Comparison of ENCODE assay signal across 10 cellular contexts in the genomic region with DNA sequence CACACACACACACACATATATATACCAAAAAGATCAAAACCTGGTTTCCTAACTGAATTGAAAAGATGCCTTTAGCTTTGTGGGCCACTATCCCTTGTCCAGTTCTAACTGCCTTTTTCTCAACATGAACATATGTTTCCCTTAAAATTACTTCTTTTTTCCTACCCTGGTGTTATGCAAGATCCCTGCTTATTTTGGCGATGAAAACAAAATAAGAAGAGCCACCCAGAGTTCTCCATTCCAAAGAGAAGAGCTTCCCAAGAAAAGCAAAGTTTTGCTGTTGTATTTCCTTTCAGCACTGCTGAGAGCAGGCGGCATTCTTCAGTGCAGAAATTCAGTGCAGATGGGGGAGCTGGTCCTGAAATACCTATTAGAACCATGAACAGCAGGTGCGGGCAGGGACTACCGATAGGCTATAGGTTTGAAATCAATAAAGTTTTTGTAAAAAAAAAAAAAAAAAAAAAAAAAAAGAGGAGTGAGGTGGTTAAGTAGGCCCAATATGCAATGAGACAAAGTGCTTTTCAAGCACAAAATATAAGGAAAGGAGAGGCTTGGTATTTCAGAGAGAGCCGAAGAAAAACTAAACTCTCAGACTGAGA.
DNase-seq lines count a peak whose midpoint lies in the region; ATAC-seq and TF ChIP-seq lines count a peak whose summit lies in the region.
"Had no signal": no experiment of that assay in that cellular context is flagged by ENCODE, and none has a peak within 500 bp of the region (broad histone marks: within the 10 kb centered on the region; RNA-seq: fewer than 3 reads in every experiment).

No MANE protein-coding gene starts in this region.

- peak overlapping the region; percentile 18 for H3K27ac Mint-ChIP-seq in activated CD8-positive, alpha-beta T cell treated with anti-CD3 and anti-CD28 coated beads, Interleukin-2, amount 10 ng/mL, durations not matched to agents 7 days and 5 days
- H3K27ac Mint-ChIP-seq in activated CD8-positive, alpha-beta T cell treated with anti-CD3 and anti-CD28 coated beads for 36 hours: no peak overlapping the region

- no peaks in the 10 kb centered on the region for H3K9me3 ChIP-seq in thoracic aorta

- H3K4me3 Mint-ChIP-seq in activated CD8-positive, alpha-beta T cell treated with anti-CD3 and anti-CD28 coated beads, Interleukin-2, amount 10 ng/mL, durations not matched to agents 7 days and 5 days: no peak overlapping the region
- no peak overlapping the region for H3K4me3 Mint-ChIP-seq in activated CD8-positive, alpha-beta T cell treated with anti-CD3 and anti-CD28 coated beads for 36 hours

- H3K36me3 Mint-ChIP-seq in activated CD8-positive, alpha-beta T cell treated with anti-CD3 and anti-CD28 coated beads, Interleukin-2, amount 10 ng/mL, durations not matched to agents 7 days and 5 days (ENCODE audit: low read depth): peaks cover 19% of the 10 kb centered on the region
- H3K36me3 Mint-ChIP-seq in activated CD8-positive, alpha-beta T cell treated with anti-CD3 and anti-CD28 coated beads for 36 hours (ENCODE audit: low read depth): peaks cover 30% of the 10 kb centered on the region

- peaks cover 7% of the 10 kb centered on the region for H3K9me3 Mint-ChIP-seq in activated CD8-positive, alpha-beta T cell treated with anti-CD3 and anti-CD28 coated beads, Interleukin-2, amount 10 ng/mL, durations not matched to agents 7 days and 5 days (ENCODE audit: insufficient read depth)
- peaks cover 11% of the 10 kb centered on the region for H3K9me3 Mint-ChIP-seq in activated CD8-positive, alpha-beta T cell treated with anti-CD3 and anti-CD28 coated beads for 36 hours

- H3K36me3 ChIP-seq in thoracic aorta: no peaks in the 10 kb centered on the region
- H3K36me3 ChIP-seq: WERI-Rb-1 had no signal

- peaks cover 20% of the 10 kb centered on the region for H3K4me1 Mint-ChIP-seq in activated CD8-positive, alpha-beta T cell treated with anti-CD3 and anti-CD28 coated beads, Interleukin-2, amount 10 ng/mL, durations not matched to agents 7 days and 5 days (ENCODE audit: low read depth)
- H3K4me1 Mint-ChIP-seq in activated CD8-positive, alpha-beta T cell treated with anti-CD3 and anti-CD28 coated beads for 36 hours (ENCODE audit: low read depth): peaks cover 47% of the 10 kb centered on the region

- intact Hi-C loops in activated CD8-positive, alpha-beta T cell treated with anti-CD3 and anti-CD28 coated beads for 36 hours (cut with micrococcal nuclease): no loop called here
- intact Hi-C loops in left cardiac atrium (cut with DNase I): no loop called here

- CTCF ChIA-PET in activated CD8-positive, alpha-beta T cell treated with anti-CD3 and anti-CD28 coated beads, Interleukin-2, amount 10 ng/mL, durations not matched to agents 7 days and 5 days (lab: Charles Lee): no interaction called here
- CTCF ChIA-PET in activated CD8-positive, alpha-beta T cell treated with anti-CD3 and anti-CD28 coated beads for 36 hours (lab: Charles Lee): interaction anchor here (1.0 kb wide), 1 partner anchor 12 kb away, joined by 3 read pairs; no protein-coding TSS in a partner anchor

- in situ Hi-C loops in astrocyte of the spinal cord (cut with HindIII; ENCODE audit: low sequenced_read_pairs): no loop called here

- no peak for DNase-seq in activated CD8-positive, alpha-beta T cell treated with anti-CD3 and anti-CD28 coated beads, Interleukin-2, amount 10 ng/mL, durations not matched to agents 7 days and 5 days
- DNase-seq in activated CD8-positive, alpha-beta T cell treated with anti-CD3 and anti-CD28 coated beads for 36 hours: no peak
- peak; percentile 60 for DNase-seq in astrocyte of the spinal cord (ENCODE audit: low read depth, low spot score)
- DNase-seq in left cardiac atrium: peak; percentile 26
- DNase-seq in thoracic aorta (ENCODE audit: low spot score): no peak
- DNase-seq in stimulated activated CD4-positive, alpha-beta T cell treated with anti-CD3 and anti-CD28 coated beads, Interleukin-12 subunit alpha, Interleukin-12 subunit beta, amount 100 ng/mL, for 4 hours: no peak
- DNase-seq in NCI-H82 (lab: John Stamatoyannopoulos, UW): no peak
- DNase-seq: WERI-Rb-1 had no signal

- peaks cover 18 to 25% of the 10 kb centered on the region in 2 donors for H3K4me1 ChIP-seq in thoracic aorta (ENCODE audit: control insufficient read depth in 1 of 2, low read depth in 2 of 2)

- POLR2A ChIA-PET in activated CD8-positive, alpha-beta T cell treated with anti-CD3 and anti-CD28 coated beads, Interleukin-2, amount 10 ng/mL, durations not matched to agents 7 days and 5 days (lab: Charles Lee): no interaction called here
- POLR2A ChIA-PET in activated CD8-positive, alpha-beta T cell treated with anti-CD3 and anti-CD28 coated beads for 36 hours (lab: Charles Lee): interaction anchor here (0.6 to 1.2 kb wide), 6 partner anchors 9 to 339 kb away, joined by 3 to 4 read pairs (median 3); no protein-coding TSS in a partner anchor

- no peak for TF ChIP-seq CTCF in activated CD8-positive, alpha-beta T cell treated with anti-CD3 and anti-CD28 coated beads for 36 hours (IDR thresholded peaks at IDR 0.05)
- no peak for TF ChIP-seq CTCF in astrocyte of the spinal cord (IDR thresholded peaks at IDR 0.05; ENCODE audit: low read depth, low read length)
- no peak for TF ChIP-seq CTCF in thoracic aorta (IDR thresholded peaks at IDR 0.05)

- H3K4me3 ChIP-seq in astrocyte of the spinal cord (ENCODE audit: low read depth, low read length) (no peak overlapping the region), thoracic aorta (no peak overlapping the region)
- H3K4me3 ChIP-seq: SK-N-MC had no signal

- peak overlapping the region in 1 of 2 donors; percentile 66 for H3K27ac ChIP-seq in thoracic aorta
- H3K27ac ChIP-seq: SK-N-MC, WERI-Rb-1 had no signal

- no peaks in the 10 kb centered on the region for H3K27me3 Mint-ChIP-seq in activated CD8-positive, alpha-beta T cell treated with anti-CD3 and anti-CD28 coated beads, Interleukin-2, amount 10 ng/mL, durations not matched to agents 7 days and 5 days (ENCODE audit: low read depth)
- no peaks in the 10 kb centered on the region for H3K27me3 Mint-ChIP-seq in activated CD8-positive, alpha-beta T cell treated with anti-CD3 and anti-CD28 coated beads for 36 hours

- ATAC-seq in activated CD8-positive, alpha-beta T cell treated with anti-CD3 and anti-CD28 coated beads, Interleukin-2, amount 10 ng/mL, durations not matched to agents 7 days and 5 days: no peak
- ATAC-seq in activated CD8-positive, alpha-beta T cell treated with anti-CD3 and anti-CD28 coated beads for 36 hours: no peak
- ATAC-seq in left cardiac atrium (peak; percentile 57 to 83), thoracic aorta (ENCODE audit: insufficient number of reproducible peaks, low FRiP score, low read depth) (peak; percentile 64), HG02981 (IDR thresholded peaks at IDR 0.05; ENCODE audit: unreplicated experiment) (no peak)

- H3K27me3 ChIP-seq in thoracic aorta (replicated peaks; ENCODE audit: insufficient read depth): no peaks in the 10 kb centered on the region

Comparison
In these comparisons a context has a peak if more than half of its experiments do, and no peak if none do; other contexts are left out.
1. ATAC-seq: peak in left cardiac atrium (2 of 2) and thoracic aorta (single experiment); none in activated CD8-positive, alpha-beta T cell treated with anti-CD3 and anti-CD28 coated beads, Interleukin-2, amount 10 ng/mL, durations not matched to agents 7 days and 5 days (single experiment), activated CD8-positive, alpha-beta T cell treated with anti-CD3 and anti-CD28 coated beads for 36 hours (single experiment) and HG02981 (single experiment).
2. DNase-seq: peak in astrocyte of the spinal cord (single experiment) and left cardiac atrium (single experiment); none in activated CD8-positive, alpha-beta T cell treated with anti-CD3 and anti-CD28 coated beads, Interleukin-2, amount 10 ng/mL, durations not matched to agents 7 days and 5 days (single experiment), activated CD8-positive, alpha-beta T cell treated with anti-CD3 and anti-CD28 coated beads for 36 hours (single experiment), thoracic aorta (single experiment), stimulated activated CD4-positive, alpha-beta T cell treated with anti-CD3 and anti-CD28 coated beads, Interleukin-12 subunit alpha, Interleukin-12 subunit beta, amount 100 ng/mL, for 4 hours (single experiment) and NCI-H82 (single experiment).